In the genomic region with DNA sequence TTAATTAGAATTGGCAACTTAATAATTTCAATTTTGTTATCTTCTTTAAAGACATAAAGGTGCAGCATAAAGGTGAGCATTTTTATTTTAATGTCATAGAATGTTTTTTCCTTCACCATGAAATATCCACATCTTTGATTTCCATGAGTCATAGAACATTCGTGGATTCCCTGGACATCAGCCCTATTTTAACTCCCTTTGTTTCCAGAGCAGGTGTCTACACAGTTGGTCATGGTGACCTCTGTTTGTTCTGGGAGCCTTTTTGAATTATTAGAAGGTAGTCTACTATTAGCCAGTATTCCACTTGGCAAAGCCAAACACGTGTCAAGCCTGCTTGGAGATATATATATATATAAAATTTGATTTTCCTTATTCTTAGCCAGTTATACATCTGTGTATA, we compare ENCODE assay signal across 23 cellular contexts.
"Had no signal": no experiment of that assay in that cellular context is flagged by ENCODE, and none has a peak within 500 bp of the region (broad histone marks: within the 10 kb centered on the region; RNA-seq: fewer than 3 reads in every experiment).

No MANE protein-coding gene starts in this region.

- H3K36me3 Mint-ChIP-seq: activated naive CD8-positive, alpha-beta T cell treated with anti-CD3 and anti-CD28 coated beads for 36 hours; memory B cell; WTC11 had no signal

- DNase-seq: activated CD4-positive, alpha-beta T cell treated with anti-CD3 and anti-CD28 coated beads for 36 hours; activated CD4-positive, alpha-beta T cell treated with anti-CD3 and anti-CD28 coated beads, Interleukin-2, amount 50 U/mL, for 48 hours; activated CD8-positive, alpha-beta memory T cell treated with anti-CD3 and anti-CD28 coated beads, Interleukin-2, amount 50 U/mL, for 48 hours; activated naive CD4-positive, alpha-beta T cell treated with Interleukin-2 at 50 U/mL for 16 hours; activated naive CD8-positive, alpha-beta T cell treated with anti-CD3 and anti-CD28 coated beads for 36 hours; activated T-cell treated with anti-CD3 and anti-CD28 coated beads, Interleukin-2, amount 50 U/mL, for 4 hours; amniotic stem cell; cerebellar nuclear complex; heart right ventricle; islet precursor cell; left cardiac atrium; nucleus accumbens; retina; sigmoid colon; stimulated activated CD4-positive, alpha-beta T cell treated with anti-CD3 and anti-CD28 coated beads, Interleukin-4, amount 100 ng/mL, for 1 hour; stimulated activated naive CD4-positive, alpha-beta T cell treated with Interleukin-2 at 50 U/mL for 16 hours; T1000; upper lobe of right lung had no signal

- H3K4me1 ChIP-seq: sigmoid colon, upper lobe of right lung had no signal

- H3K27me3 ChIP-seq: heart right ventricle, sigmoid colon, upper lobe of right lung had no signal

- H3K27ac ChIP-seq: coronary artery, epithelial cell of prostate, heart right ventricle, upper lobe of right lung had no signal

- H3K9me3 ChIP-seq: heart right ventricle, sigmoid colon, upper lobe of right lung had no signal

- H3K4me3 ChIP-seq: coronary artery, heart right ventricle, sigmoid colon, upper lobe of right lung had no signal

- H3K36me3 ChIP-seq: heart right ventricle, sigmoid colon, upper lobe of right lung had no signal

- H3K9me3 Mint-ChIP-seq: activated naive CD8-positive, alpha-beta T cell treated with anti-CD3 and anti-CD28 coated beads for 36 hours; activated T-cell treated with anti-CD3 and anti-CD28 coated beads, Interleukin-2, amount 50 U/mL, for 4 hours; activated T-helper 2 cell treated with anti-CD3 and anti-CD28 coated beads, Interferon-gamma antibody, Interleukin-2, Interleukin-4, amounts not matched to agents 10 μg/mL and 5 μg/mL and 100 μg/mL, durations not matched to agents 14 hours and 24 hours and 36 hours; memory B cell; WTC11 had no signal

- H3K4me1 Mint-ChIP-seq: activated CD4-positive, alpha-beta T cell treated with anti-CD3 and anti-CD28 coated beads for 36 hours; activated naive CD8-positive, alpha-beta T cell treated with anti-CD3 and anti-CD28 coated beads for 36 hours; memory B cell; WTC11 had no signal

- H3K27ac Mint-ChIP-seq: activated CD4-positive, alpha-beta T cell treated with anti-CD3 and anti-CD28 coated beads for 36 hours; activated naive CD8-positive, alpha-beta T cell treated with anti-CD3 and anti-CD28 coated beads for 36 hours; activated T-helper 2 cell treated with anti-CD3 and anti-CD28 coated beads, Interferon-gamma antibody, Interleukin-2, Interleukin-4, amounts not matched to agents 10 μg/mL and 5 μg/mL and 100 μg/mL, durations not matched to agents 14 hours and 24 hours and 36 hours; memory B cell; WTC11 had no signal

- ATAC-seq: activated CD4-positive, alpha-beta T cell treated with anti-CD3 and anti-CD28 coated beads for 36 hours; activated T-cell treated with anti-CD3 and anti-CD28 coated beads, Interleukin-2, amount 50 U/mL, for 4 hours; WTC11 had no signal

- H3K27me3 Mint-ChIP-seq: activated CD4-positive, alpha-beta T cell treated with anti-CD3 and anti-CD28 coated beads for 36 hours; activated naive CD8-positive, alpha-beta T cell treated with anti-CD3 and anti-CD28 coated beads for 36 hours; memory B cell had no signal

- H3K4me3 Mint-ChIP-seq: activated CD4-positive, alpha-beta T cell treated with anti-CD3 and anti-CD28 coated beads for 36 hours; activated naive CD8-positive, alpha-beta T cell treated with anti-CD3 and anti-CD28 coated beads for 36 hours; activated T-cell treated with anti-CD3 and anti-CD28 coated beads, Interleukin-2, amount 50 U/mL, for 4 hours; memory B cell; WTC11 had no signal
